ENCODE assay signal across 1 cellular context in genomic region chr1:154982897-154983648, GRCh38.
TF ChIP-seq lines count a peak whose summit lies in the region.

TSS of gene FLAD1 (plus strand) at chr1:154983344. CDS start at chr1:154983695, 351 bp downstream.

TF ChIP-seq in HEK293, 187 proteins besides CTCF, POLR2A, EP300 and RAD21 (continued from another document and continues in another):
- TF ChIP-seq ZNF692 (tag by site-specific recombination; IDR thresholded peaks at IDR 0.05) = peak; percentile 61
- TF ChIP-seq KLF1 (tag by site-specific recombination; IDR thresholded peaks at IDR 0.05) = peak; percentile 36; the same call in 1 of the 2 replicates
- no peak for TF ChIP-seq YY2 (tag by site-specific recombination; IDR thresholded peaks at IDR 0.05)
- peak; percentile 84 for TF ChIP-seq EGR2 (tag by site-specific recombination; IDR thresholded peaks at IDR 0.05; ENCODE audit: low read depth)
- no peak for TF ChIP-seq ZNF626 (tag by site-specific recombination; IDR thresholded peaks at IDR 0.05)
- TF ChIP-seq HIC1 (tag by site-specific recombination; IDR thresholded peaks at IDR 0.05) = no peak
- no peak for TF ChIP-seq ZNF561 (tag by site-specific recombination; IDR thresholded peaks at IDR 0.05; ENCODE audit: borderline replicate concordance)
- TF ChIP-seq ZNF530 (tag by site-specific recombination; IDR thresholded peaks at IDR 0.05; ENCODE audit: low read depth) = peak; percentile 96
- TF ChIP-seq ZBTB7A (tag by site-specific recombination; IDR thresholded peaks at IDR 0.05; ENCODE audit: low read depth) = no peak
- TF ChIP-seq REST (tag by site-specific recombination; IDR thresholded peaks at IDR 0.05) = no peak
- no peak for TF ChIP-seq ZNF112 (tag by site-specific recombination; IDR thresholded peaks at IDR 0.05)
- no peak for TF ChIP-seq ZBTB1 (tag by site-specific recombination; IDR thresholded peaks at IDR 0.05)
- no peak for TF ChIP-seq ZNF701 (tag by site-specific recombination; IDR thresholded peaks at IDR 0.05)
- no peak for TF ChIP-seq ZFP69B (tag by site-specific recombination; IDR thresholded peaks at IDR 0.05)
- TF ChIP-seq ZNF473 (tag by site-specific recombination; IDR thresholded peaks at IDR 0.05) = no peak
- TF ChIP-seq ZNF76 (tag by site-specific recombination; IDR thresholded peaks at IDR 0.05; ENCODE audit: borderline replicate concordance, low read depth) = peak; percentile 86
- no peak for TF ChIP-seq ZNF148 (tag by site-specific recombination; IDR thresholded peaks at IDR 0.05; ENCODE audit: borderline replicate concordance)
- TF ChIP-seq ZXDB (tag by site-specific recombination; IDR thresholded peaks at IDR 0.05) = peak; percentile 93
- no peak for TF ChIP-seq ZNF211 (tag by site-specific recombination; IDR thresholded peaks at IDR 0.05; ENCODE audit: low read depth)
- TF ChIP-seq ZNF707 (tag by site-specific recombination; IDR thresholded peaks at IDR 0.05) = no peak
- TF ChIP-seq ZNF843 (tag by site-specific recombination; IDR thresholded peaks at IDR 0.05) = 0 out of 2 replicates have a peak, but pooled peaks have one; percentile 27
- TF ChIP-seq ZNF354C (tag by site-specific recombination; IDR thresholded peaks at IDR 0.05; ENCODE audit: borderline replicate concordance, low read depth) = no peak
- no peak for TF ChIP-seq HOXA7 (CRISPR knock-in tag; IDR thresholded peaks at IDR 0.05; ENCODE audit: borderline replicate concordance)
- TF ChIP-seq ZNF16 (tag by site-specific recombination; IDR thresholded peaks at IDR 0.05; ENCODE audit: low read depth) = no peak
- no peak for TF ChIP-seq ZNF423 (tag by site-specific recombination; IDR thresholded peaks at IDR 0.05)
- no peak for TF ChIP-seq TCF7L2 (IDR thresholded peaks at IDR 0.05; ENCODE audit: borderline replicate concordance, low read depth, low read length)
- TF ChIP-seq ZNF449 (tag by site-specific recombination; IDR thresholded peaks at IDR 0.05) = no peak
- no peak for TF ChIP-seq ZNF623 (tag by site-specific recombination; IDR thresholded peaks at IDR 0.05)
- no peak for TF ChIP-seq ZNF221 (tag by site-specific recombination; IDR thresholded peaks at IDR 0.05; ENCODE audit: borderline replicate concordance)
- TF ChIP-seq ZBTB10 (tag by site-specific recombination; IDR thresholded peaks at IDR 0.05) = no peak; the same call in 1 of the 2 replicates
- no peak for TF ChIP-seq ZNF777 (tag by site-specific recombination; IDR thresholded peaks at IDR 0.05; ENCODE audit: borderline replicate concordance)
- no peak for TF ChIP-seq MZF1 (tag by site-specific recombination; IDR thresholded peaks at IDR 0.05; ENCODE audit: borderline replicate concordance)
- TF ChIP-seq ZNF10 (tag by site-specific recombination; IDR thresholded peaks at IDR 0.05) = peak; percentile 96
- TF ChIP-seq OSR2 (tag by site-specific recombination; IDR thresholded peaks at IDR 0.05) = 0 out of 2 replicates have a peak, but pooled peaks have one; percentile 68
- no peak for TF ChIP-seq ZNF837 (tag by site-specific recombination; IDR thresholded peaks at IDR 0.05)
- TF ChIP-seq ZNF518A (tag by site-specific recombination; conservative IDR thresholded peaks at IDR 0.05; ENCODE audit: low read depth) = peak; percentile 65
- no peak for TF ChIP-seq SALL2 (tag by site-specific recombination; IDR thresholded peaks at IDR 0.05; ENCODE audit: borderline replicate concordance)
- no peak for TF ChIP-seq ZNF747 (tag by site-specific recombination; IDR thresholded peaks at IDR 0.05)
- peak; percentile 28; the same call in 1 of the 2 replicates for TF ChIP-seq ZNF394 (tag by site-specific recombination; IDR thresholded peaks at IDR 0.05; ENCODE audit: borderline replicate concordance)
- TF ChIP-seq ZSCAN18 (tag by site-specific recombination; IDR thresholded peaks at IDR 0.05) = no peak
- TF ChIP-seq ZNF529 (tag by site-specific recombination; IDR thresholded peaks at IDR 0.05; ENCODE audit: insufficient replicate concordance) = no peak
